In genomic region chr3:31971607-31972006, GRCh38 we compare ENCODE assay signal across 20 cellular contexts. TPM values are rescaled to one million over a fixed set of nuclear protein-coding genes. Genes with fewer than 3 reads are reported as not detected.
DNase-seq lines count a peak whose midpoint lies in the region; ATAC-seq and TF ChIP-seq lines count a peak whose summit lies in the region.
"Had no signal": no experiment of that assay in that cellular context is flagged by ENCODE, and none has a peak within 500 bp of the region (broad histone marks: within the 10 kb centered on the region; RNA-seq: fewer than 3 reads in every experiment).

No MANE protein-coding gene starts in this region.

- H3K36me3 ChIP-seq in breast epithelium, result no peaks in the 10 kb centered on the region
- 0 out of 2 replicates have a peak, but pooled peaks cover 2% of the 10 kb centered on the region for H3K36me3 ChIP-seq in SU-DHL-6 (ENCODE audit: low read length)

- no peak for DNase-seq in MCF 10A (ENCODE audit: unreplicated experiment)
- no peak for DNase-seq in breast epithelium (ENCODE audit: low spot score in 2 of 2)
- no peak for DNase-seq in memory B cell (ENCODE audit: low spot score in 2 of 2)
- no peak for DNase-seq in left colon
- no peak for DNase-seq in UCSD-AML1 (lab: John Stamatoyannopoulos, UW; ENCODE audit: unreplicated experiment)
- DNase-seq in activated naive CD4-positive, alpha-beta T cell treated with anti-CD3 and anti-CD28 coated beads, Interleukin-2, amount 50 U/mL, for 72 hours (ENCODE audit: low spot score in 2 of 2), result no peak
- DNase-seq: GDM1, GM23248, NCI-H1417 treated with DMSO at 0.1 percent for 48 hours, NCI-H1930, NCI-H226, NCI-H524, NCI-H82, SHP77 had no signal

- H3K9me3 Mint-ChIP-seq in MCF 10A (ENCODE audit: unreplicated experiment) (no peaks in the 10 kb centered on the region), memory B cell (no peaks in the 10 kb centered on the region)
- peaks cover 0 to 13% of the 10 kb centered on the region in 2 donors for H3K9me3 Mint-ChIP-seq in activated naive CD4-positive, alpha-beta T cell treated with anti-CD3 and anti-CD28 coated beads, Interleukin-2, amount 50 U/mL, for 72 hours

- H3K4me1 Mint-ChIP-seq in MCF 10A (ENCODE audit: insufficient read depth, unreplicated experiment) (peaks cover 52% of the 10 kb centered on the region), memory B cell (peaks cover 68% of the 10 kb centered on the region)

- peaks cover 79% of the 10 kb centered on the region for H3F3A ChIP-seq in SU-DHL-6 (ENCODE audit: insufficient read depth)

- peak overlapping the region; percentile 93 for H3K4me2 ChIP-seq in SU-DHL-6 (ENCODE audit: low read depth, low read length, poor library complexity, severe bottlenecking)
- H3K4me2 ChIP-seq: KMS-11 had no signal

- H3K27ac Mint-ChIP-seq in MCF 10A (ENCODE audit: low read depth, unreplicated experiment) (peak overlapping the region; percentile 31), memory B cell (peak overlapping the region; percentile 85)
- H3K27ac Mint-ChIP-seq in activated naive CD4-positive, alpha-beta T cell treated with anti-CD3 and anti-CD28 coated beads, Interleukin-2, amount 50 U/mL, for 72 hours, result no peak overlapping the region

- H3K27ac ChIP-seq in breast epithelium, result peak overlapping the region in 1 of 2 donors; percentile 33
- H3K27ac ChIP-seq in SU-DHL-6 (ENCODE audit: low read depth, low read length), result peak overlapping the region; percentile 98
- H3K27ac ChIP-seq: 22Rv1, GM23248, KMS-11, SK-N-MC had no signal

- no peaks in the 10 kb centered on the region for H3K27me3 ChIP-seq in breast epithelium
- no peaks in the 10 kb centered on the region for H3K27me3 ChIP-seq in SU-DHL-6 (ENCODE audit: low read length)

- H2AFZ ChIP-seq in SU-DHL-6 (ENCODE audit: low read depth, low read length, severe bottlenecking), result no peak overlapping the region
- H2AFZ ChIP-seq: GM23248 had no signal

- H3K9ac ChIP-seq in SU-DHL-6 (ENCODE audit: low read length), result peak overlapping the region; percentile 73
- H3K9ac ChIP-seq: GM23248, KMS-11 had no signal

- intact Hi-C loops in MCF 10A (cut with micrococcal nuclease) (no loop called here), breast epithelium (cut with DNase I; ENCODE audit: low total_unique reads) (loop anchor here (2.0 kb wide), 1 partner anchor 77 kb away; no protein-coding TSS in a partner anchor), left colon (cut with DNase I, micrococcal nuclease) (no loop called here)

- H3K36me3 Mint-ChIP-seq in MCF 10A (ENCODE audit: insufficient read depth, unreplicated experiment), result peaks cover 14% of the 10 kb centered on the region
- H3K36me3 Mint-ChIP-seq in memory B cell, result peaks cover 30% of the 10 kb centered on the region
- peaks cover 0 to 35% of the 10 kb centered on the region in 2 donors for H3K36me3 Mint-ChIP-seq in activated naive CD4-positive, alpha-beta T cell treated with anti-CD3 and anti-CD28 coated beads, Interleukin-2, amount 50 U/mL, for 72 hours

- H3K27me3 Mint-ChIP-seq in MCF 10A (ENCODE audit: insufficient read depth, unreplicated experiment) (no peaks in the 10 kb centered on the region), memory B cell (no peaks in the 10 kb centered on the region)

- ATAC-seq in memory B cell (ENCODE audit: low read depth) (no peak), left colon (no peak), HG03460 (IDR thresholded peaks at IDR 0.05; ENCODE audit: unreplicated experiment) (no peak)
- no peak for ATAC-seq in activated naive CD4-positive, alpha-beta T cell treated with anti-CD3 and anti-CD28 coated beads, Interleukin-2, amount 50 U/mL, for 72 hours
- ATAC-seq: HCT116 had no signal

- no peaks in the 10 kb centered on the region for H3K9me2 ChIP-seq in SU-DHL-6 (replicated peaks; ENCODE audit: insufficient read depth, low read length)

- H4K20me1 ChIP-seq in SU-DHL-6 (ENCODE audit: low read depth, low read length), result no peaks in the 10 kb centered on the region

- H3K4me3 ChIP-seq in breast epithelium (no peak overlapping the region), SU-DHL-6 (ENCODE audit: insufficient read depth, low read length, poor library complexity, severe bottlenecking) (peak overlapping the region; percentile 33)
- H3K4me3 ChIP-seq: GM23248, SK-N-MC had no signal

- TF ChIP-seq CTCF in MCF 10A (IDR thresholded peaks at IDR 0.05; ENCODE audit: unreplicated experiment) (no peak), breast epithelium (IDR thresholded peaks at IDR 0.05) (no peak), SU-DHL-6 (IDR thresholded peaks at IDR 0.05; ENCODE audit: insufficient read depth, low read length, poor library complexity, severe bottlenecking) (no peak)

- peaks cover 92% of the 10 kb centered on the region for H3K79me2 ChIP-seq in SU-DHL-6 (ENCODE audit: insufficient read depth, low read length)

- no TSS peak for BruUV-seq in MCF 10A (replicated peaks; lab: Mats Ljungman, UMichigan)

- no peaks in the 10 kb centered on the region for H3K4me1 ChIP-seq in breast epithelium

- CTCF ChIA-PET in MCF 10A (lab: Yijun Ruan, JAX), result interaction anchor here (0.6 to 0.9 kb wide), 2 partner anchors 16 to 80 kb away, joined by 3 to 5 read pairs; no protein-coding TSS in a partner anchor

- no peaks in the 10 kb centered on the region for H3K9me3 ChIP-seq in breast epithelium
- H3K9me3 ChIP-seq in SU-DHL-6 (ENCODE audit: insufficient read depth, low read length), result no peaks in the 10 kb centered on the region

- no peak overlapping the region for H3K4me3 Mint-ChIP-seq in MCF 10A (ENCODE audit: unreplicated experiment)
- H3K4me3 Mint-ChIP-seq in memory B cell, result peak overlapping the region; percentile 72

- POLR2A ChIA-PET in MCF 10A (lab: Yijun Ruan, JAX), result interaction anchor here (0.6 to 6.5 kb wide), 5 partner anchors 7 to 1213 kb away, joined by 3 to 52 read pairs (median 3); no protein-coding TSS in a partner anchor

- no peak for TF ChIP-seq POLR2A in breast epithelium (IDR thresholded peaks at IDR 0.05)

RNA-seq across cellular contexts. Expression of gene OSBPL10, which starts 9.5 kb away (rescaled TPM):
- total RNA-seq in MCF 10A (2022), result 128 and 172 TPM in 2 replicates
- total RNA-seq in breast epithelium, result 10 to 100 TPM; 17.6 to 47.4 (median 26.5) TPM
- total RNA-seq in left colon, result 10 to 100 TPM; 16.2 to 19.6 TPM
- total RNA-seq in activated naive CD4-positive, alpha-beta T cell treated with anti-CD3 and anti-CD28 coated beads, Interleukin-2, amount 50 U/mL, for 72 hours, result 10 to 100 TPM in 1 of 2 donors, 1 to 10 TPM in 1; 1.1 to 32.6 TPM

RNA-seq across cellular contexts. Expression of gene ZNF860, which starts 9.9 kb away (rescaled TPM):
- total RNA-seq in MCF 10A (2022) (11.7 and 12.5 TPM in 2 replicates), breast epithelium (1 to 10 TPM in 2 of 3 donors, under 1 TPM in 1; 0.80 to 4.2 (median 3.3) TPM), left colon (under 1 TPM; 0.79 to 0.81 TPM)
- total RNA-seq in activated naive CD4-positive, alpha-beta T cell treated with anti-CD3 and anti-CD28 coated beads, Interleukin-2, amount 50 U/mL, for 72 hours, result 1 to 10 TPM in 1 of 2 donors, not detected in 1; 1.7 TPM

Comparison
In these comparisons a context has a peak if more than half of its experiments do, and no peak if none do; other contexts are left out.
1. H3K27ac Mint-ChIP-seq: peak in MCF 10A (single experiment) and memory B cell (single experiment); none in activated naive CD4-positive, alpha-beta T cell treated with anti-CD3 and anti-CD28 coated beads, Interleukin-2, amount 50 U/mL, for 72 hours (0 of 2).